17 cellular contexts compared by ENCODE assay signal in the genomic region with DNA sequence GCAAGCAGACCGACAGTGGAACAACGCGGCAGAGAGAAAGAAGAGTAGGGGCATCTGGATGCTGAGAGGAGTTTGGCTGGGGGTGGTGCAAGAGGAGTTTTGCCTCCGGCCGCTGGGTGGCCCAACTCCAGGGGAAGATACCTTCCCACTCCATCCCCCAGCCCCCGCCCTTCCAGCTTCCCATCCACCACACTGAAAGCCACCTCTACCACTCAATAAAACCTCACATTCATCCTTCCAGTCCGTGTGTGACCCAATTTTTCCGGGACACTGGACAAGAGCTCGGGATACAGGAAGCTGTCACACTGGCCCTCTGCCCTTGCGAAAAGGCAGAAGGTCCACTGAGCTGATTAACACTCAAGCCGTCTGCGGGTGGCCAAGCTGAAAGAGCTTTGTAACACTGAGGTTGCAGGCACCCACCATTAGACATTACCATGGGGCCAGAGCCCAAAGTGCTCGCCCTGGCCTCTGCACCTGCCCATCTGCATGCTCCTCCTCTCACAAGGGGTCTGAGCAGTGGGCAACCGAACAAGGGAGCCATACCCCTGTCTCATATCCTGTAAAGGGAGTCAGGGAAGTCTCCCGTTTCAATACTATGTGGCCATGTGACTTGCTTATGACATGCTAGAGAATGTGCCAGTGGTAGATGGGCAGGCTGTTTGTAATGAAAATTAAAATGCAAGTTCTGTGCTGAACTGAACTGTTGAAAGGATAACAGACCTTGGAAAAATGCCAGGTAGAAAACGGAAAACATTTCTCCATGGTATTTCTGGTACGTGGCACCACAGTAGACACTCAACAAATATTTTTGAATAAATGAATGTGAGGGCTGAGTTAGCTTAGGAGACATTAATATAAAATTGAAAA.
DNase-seq lines count a peak whose midpoint lies in the region; TF ChIP-seq lines count a peak whose summit lies in the region.
"Had no signal": no experiment of that assay in that cellular context is flagged by ENCODE, and none has a peak within 500 bp of the region (broad histone marks: within the 10 kb centered on the region; RNA-seq: fewer than 3 reads in every experiment).

No MANE protein-coding gene starts in this region.

- H3K4me3 ChIP-seq in right atrium auricular region (no peak overlapping the region), left ventricle myocardium inferior (no peak overlapping the region), mesenchymal stem cell (ENCODE audit: insufficient read depth in 1 of 2, low read depth in 1 of 2, low read length in 2 of 2) (no peak overlapping the region)
- H3K4me3 ChIP-seq: A549, HAP-1 had no signal

- DNase-seq in right atrium auricular region (ENCODE audit: low spot score) (peak; percentile 64), left ventricle myocardium inferior (no peak), fibroblast of gingiva (ENCODE audit: low read depth) (peak; percentile 31), mesenchymal stem cell (no peak), NCI-H2171 (lab: John Stamatoyannopoulos, UW) (no peak), NCI-H748 (lab: John Stamatoyannopoulos, UW; ENCODE audit: unreplicated experiment) (no peak), DMS153 treated with DMSO at 0.1 percent for 48 hours (lab: John Stamatoyannopoulos, UW; ENCODE audit: unreplicated experiment) (no peak), GM10266 (ENCODE audit: extremely low spot score) (no peak)
- DNase-seq: activated CD4-positive, alpha-beta T cell treated with anti-CD3 and anti-CD28 coated beads, Interleukin-2, amount 50 U/mL, for 48 hours; DMS 273 treated with DMSO at 0.1 percent for 48 hours; erythroblast; MV-4-11; NCI-H2227 treated with DMSO at 0.1 percent for 48 hours; stimulated activated CD8-positive, alpha-beta memory T cell treated with anti-CD3 and anti-CD28 coated beads, Interleukin-4, amount 100 ng/mL, for 48 hours; T-helper 9 cell had no signal

- H3K27me3 ChIP-seq in right atrium auricular region (no peaks in the 10 kb centered on the region), left ventricle myocardium inferior (ENCODE audit: low read depth) (no peaks in the 10 kb centered on the region), mesenchymal stem cell (ENCODE audit: control insufficient read depth in 1 of 2, insufficient read depth in 1 of 2, low read length in 2 of 2) (no peaks in the 10 kb centered on the region)

- no peak overlapping the region for H4K91ac ChIP-seq in mesenchymal stem cell (ENCODE audit: low read length)

- intact Hi-C loops in left ventricle myocardium inferior (cut with micrococcal nuclease): no loop called here

- H3K9ac ChIP-seq in mesenchymal stem cell (ENCODE audit: low read length): no peak overlapping the region

- H3K4me1 ChIP-seq in right atrium auricular region: peaks cover 0 to 34% of the 10 kb centered on the region in 2 donors
- peaks cover 50% of the 10 kb centered on the region for H3K4me1 ChIP-seq in left ventricle myocardium inferior
- H3K4me1 ChIP-seq in mesenchymal stem cell (ENCODE audit: control insufficient read depth, insufficient read depth, low read depth, low read length): peaks cover 3% of the 10 kb centered on the region

- H3K9me3 ChIP-seq in right atrium auricular region: no peaks in the 10 kb centered on the region
- no peaks in the 10 kb centered on the region for H3K9me3 ChIP-seq in left ventricle myocardium inferior (replicated peaks)
- no peaks in the 10 kb centered on the region for H3K9me3 ChIP-seq in mesenchymal stem cell (ENCODE audit: control insufficient read depth, low read length)
- H3K9me3 ChIP-seq: A549, HAP-1 had no signal

- H2BK120ac ChIP-seq in mesenchymal stem cell (ENCODE audit: low read depth, low read length): no peak overlapping the region

- no peak overlapping the region for H3K4me2 ChIP-seq in mesenchymal stem cell (ENCODE audit: low read length, poor library complexity, severe bottlenecking)
- H3K4me2 ChIP-seq: A549 had no signal

- no peak overlapping the region for H2AFZ ChIP-seq in mesenchymal stem cell (ENCODE audit: low read depth, low read length)

- peak overlapping the region in 1 of 2 experiments; percentile 20 for H3K4ac ChIP-seq in mesenchymal stem cell (ENCODE audit: low read depth in 1 of 2, low read length in 2 of 2)

- no peak overlapping the region for H3K14ac ChIP-seq in mesenchymal stem cell (ENCODE audit: low read length in 2 of 2)

- H3K27ac ChIP-seq in right atrium auricular region (peak overlapping the region in 1 of 2 donors; percentile 60), left ventricle myocardium inferior (replicated peaks) (no peak overlapping the region), mesenchymal stem cell (ENCODE audit: low read length, poor library complexity, severe bottlenecking) (no peak overlapping the region)
- H3K27ac ChIP-seq: A549 had no signal

- H3K79me1 ChIP-seq in mesenchymal stem cell (replicated peaks; ENCODE audit: low read length, poor library complexity, severe bottlenecking): no peaks in the 10 kb centered on the region

- H2BK15ac ChIP-seq in mesenchymal stem cell (ENCODE audit: low read depth, poor library complexity, severe bottlenecking): no peak overlapping the region

- 92% methylated on average over 14 of the region's 17 CpGs for WGBS in mesenchymal stem cell

- H2BK12ac ChIP-seq in mesenchymal stem cell (ENCODE audit: low read length in 2 of 2): peak overlapping the region; percentile 45 to 56

- no peak overlapping the region for H2AK5ac ChIP-seq in mesenchymal stem cell (ENCODE audit: low read length, severe bottlenecking)

- no peak overlapping the region for H3K23ac ChIP-seq in mesenchymal stem cell (ENCODE audit: low read length in 2 of 2)

- no peak overlapping the region for H2BK5ac ChIP-seq in mesenchymal stem cell (ENCODE audit: low read depth, low read length, poor library complexity, severe bottlenecking)

- no peak for TF ChIP-seq CTCF in right atrium auricular region (IDR thresholded peaks at IDR 0.05)
- no peak for TF ChIP-seq CTCF in left ventricle myocardium inferior (IDR thresholded peaks at IDR 0.05; ENCODE audit: borderline replicate concordance)
- no peak for TF ChIP-seq CTCF in GM10266 (IDR thresholded peaks at IDR 0.05; ENCODE audit: control insufficient read depth, insufficient read depth, low read depth, missing control alignments)

- peak overlapping the region; percentile 28 for H4K8ac ChIP-seq in mesenchymal stem cell (ENCODE audit: low read length)

- no peaks in the 10 kb centered on the region for H3K36me3 ChIP-seq in right atrium auricular region
- H3K36me3 ChIP-seq in left ventricle myocardium inferior: no peaks in the 10 kb centered on the region
- H3K36me3 ChIP-seq in mesenchymal stem cell (ENCODE audit: control insufficient read depth in 1 of 2, insufficient read depth in 2 of 2, low read depth in 1 of 2, low read length in 2 of 2): no peaks in the 10 kb centered on the region
- H3K36me3 ChIP-seq: HAP-1 had no signal

- peak overlapping the region in 1 of 2 experiments; percentile 1 for H3K18ac ChIP-seq in mesenchymal stem cell (ENCODE audit: low read depth in 1 of 2, low read length in 2 of 2)

Comparison
In these comparisons a context has a peak if more than half of its experiments do, and no peak if none do; other contexts are left out.
1. DNase-seq: peak in right atrium auricular region (single experiment) and fibroblast of gingiva (single experiment); none in left ventricle myocardium inferior (single experiment), mesenchymal stem cell (single experiment), NCI-H2171 (single experiment), NCI-H748 (single experiment), DMS153 treated with DMSO at 0.1 percent for 48 hours (single experiment) and GM10266 (single experiment).